8 cellular contexts compared by ENCODE assay signal in the genomic region with DNA sequence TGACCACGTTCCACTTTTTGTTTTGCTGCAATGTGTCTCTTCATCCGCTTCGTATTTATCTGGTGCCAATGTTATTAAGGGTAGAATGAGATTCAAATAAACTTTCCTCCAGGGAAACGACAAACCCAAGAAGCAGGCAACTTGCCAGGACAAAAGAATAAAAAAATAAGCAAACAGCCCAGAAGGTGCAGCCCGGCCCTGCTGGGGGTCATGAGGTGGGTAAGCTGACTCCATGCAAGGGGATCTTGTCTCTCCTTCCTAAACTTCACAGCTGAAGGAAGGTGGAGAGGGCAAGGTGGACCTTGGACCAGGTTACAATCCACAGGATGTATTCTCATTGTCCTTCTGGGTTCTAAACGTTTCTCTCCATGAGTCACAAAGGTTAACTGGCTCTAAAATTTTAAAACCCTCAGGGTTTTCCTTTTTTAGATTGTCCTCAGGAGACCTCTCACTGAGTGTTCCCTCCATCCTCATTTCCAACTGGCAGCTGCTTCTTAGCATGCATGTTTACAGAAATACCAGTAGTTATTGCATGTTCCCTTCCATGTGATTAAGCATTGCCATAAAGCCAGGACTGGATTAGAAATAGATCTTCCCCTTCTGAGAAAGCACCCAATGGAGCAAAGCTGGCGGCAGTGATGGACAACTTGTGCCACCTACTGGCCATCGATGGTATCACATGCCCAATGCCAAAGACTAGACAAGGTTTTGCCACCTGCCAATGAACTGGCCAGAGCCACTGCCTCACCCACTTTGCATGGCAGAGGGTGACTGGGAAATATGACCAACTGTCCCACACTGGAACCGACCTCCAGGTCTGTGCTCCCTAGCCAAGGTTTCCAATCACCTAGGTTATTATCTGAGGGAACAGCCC.
A peak's percentile ranks its signal among the peaks of the same experiment; 100 is the strongest.
DNase-seq lines count a peak whose midpoint lies in the region; ATAC-seq and TF ChIP-seq lines count a peak whose summit lies in the region.
"Not testable (repeated sequence)": the region's sequence is repeated elsewhere in the genome, so short reads cannot be mapped to it uniquely, and the experiment has no call there.

No MANE protein-coding gene starts in this region.

- TF ChIP-seq CTCF in GM12874 (IDR thresholded peaks at IDR 0.05; ENCODE audit: insufficient read depth, low read depth, low read length) = peak; percentile 13; the same call in 1 of the 2 replicates
- peak; percentile 53 for TF ChIP-seq CTCF in progenitor cell of endocrine pancreas (IDR thresholded peaks at IDR 0.05; ENCODE audit: unreplicated experiment)

- not testable (repeated sequence) for H3K4me3 Mint-ChIP-seq in immature natural killer cell; progenitor cell of endocrine pancreas (ENCODE audit: low read depth)

- H3K79me2 ChIP-seq in ACC112 (ENCODE audit: control insufficient read depth, insufficient read depth, low read length, unreplicated experiment) = not testable (repeated sequence)

- H3K27ac Mint-ChIP-seq in immature natural killer cell, progenitor cell of endocrine pancreas: not testable (repeated sequence)

- peak; percentile 50 for ATAC-seq in HG02870 (IDR thresholded peaks at IDR 0.05; ENCODE audit: unreplicated experiment)

- not testable (repeated sequence) for H3K27me3 ChIP-seq in ACC112 (ENCODE audit: insufficient read depth, low read length)

- not testable (repeated sequence) for H3K27me3 Mint-ChIP-seq in immature natural killer cell (ENCODE audit: low read depth in 3 of 3); progenitor cell of endocrine pancreas

- H3K36me3 Mint-ChIP-seq in immature natural killer cell; progenitor cell of endocrine pancreas (ENCODE audit: insufficient read depth): not testable (repeated sequence)

- not testable (repeated sequence) for H2AFZ ChIP-seq in ACC112 (ENCODE audit: low read length, unreplicated experiment)

- 0 out of 2 replicates have a peak overlapping the region, but pooled peaks have one; percentile 9 for H3K4me3 ChIP-seq in ACC112 (ENCODE audit: low read depth, low read length)

- DNase-seq in NCI-H2196 (lab: John Stamatoyannopoulos, UW; ENCODE audit: unreplicated experiment) = peak; percentile 31
- DNase-seq in activated CD8-positive, alpha-beta memory T cell treated with anti-CD3 and anti-CD28 coated beads for 24 hours = peak; percentile 68
- DNase-seq in dedifferentiated amniotic fluid mesenchymal stem cell (ENCODE audit: extremely low spot score) = peak; percentile 65
- peak; percentile 10 to 22 (median 21) for DNase-seq in immature natural killer cell
- DNase-seq in progenitor cell of endocrine pancreas (ENCODE audit: low spot score, unreplicated experiment) = not testable (repeated sequence)

- not testable (repeated sequence) for H3K9me3 Mint-ChIP-seq in immature natural killer cell; progenitor cell of endocrine pancreas (ENCODE audit: low read depth)

- H3K27ac ChIP-seq in ACC112 (ENCODE audit: low read depth, low read length) = not testable (repeated sequence)

- not testable (repeated sequence) for H3K4me1 ChIP-seq in ACC112 (ENCODE audit: control insufficient read depth, insufficient read depth, low read length, unreplicated experiment)

- H3K4me1 Mint-ChIP-seq in immature natural killer cell; progenitor cell of endocrine pancreas (ENCODE audit: low read depth): not testable (repeated sequence)

- not testable (repeated sequence) for H3K36me3 ChIP-seq in ACC112 (ENCODE audit: insufficient read depth, low read length)
